ENCODE assay signal across 8 cellular contexts in the genomic region with DNA sequence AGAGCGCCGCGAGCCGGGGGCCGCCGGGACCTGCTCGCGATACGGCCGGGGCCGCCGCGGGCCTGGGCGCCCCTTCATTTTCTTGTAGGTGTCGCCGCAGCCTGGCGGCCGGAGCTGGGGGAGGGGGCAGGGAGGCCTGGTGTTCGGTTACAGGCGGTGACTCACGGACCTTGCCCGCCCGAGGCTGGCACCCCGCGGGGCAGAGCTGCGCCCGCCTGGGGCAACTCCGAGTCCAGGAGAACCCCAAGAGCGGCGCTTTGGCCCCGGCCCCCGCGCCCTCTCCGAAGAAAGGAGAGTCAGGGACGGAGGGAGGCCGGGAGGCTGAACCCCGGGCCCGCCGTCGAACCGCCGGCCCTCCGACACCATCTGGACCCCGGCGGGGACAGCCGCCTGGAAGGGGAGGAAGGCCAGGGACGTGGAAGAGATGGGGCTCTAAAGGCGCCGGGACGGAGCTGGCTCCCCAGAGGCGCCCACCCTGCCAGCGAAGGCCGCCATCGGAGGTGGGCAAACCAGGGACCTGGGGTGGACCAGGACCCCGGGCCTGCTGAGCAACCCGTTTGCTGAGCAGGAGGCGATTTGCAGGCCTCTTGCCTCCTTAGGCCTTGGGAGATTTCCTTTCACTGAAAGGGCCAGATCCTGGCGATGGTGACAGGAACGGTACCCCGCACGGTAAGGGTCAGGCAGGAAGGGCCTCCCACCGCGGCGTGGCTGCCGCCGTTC.
DNase-seq lines count a peak whose midpoint lies in the region; ATAC-seq and TF ChIP-seq lines count a peak whose summit lies in the region.

No MANE protein-coding gene starts in this region.

- no peaks in the 10 kb centered on the region for H3K27me3 ChIP-seq in brain microvascular endothelial cell (replicated peaks)

- TF ChIP-seq CTCF in brain microvascular endothelial cell (IDR thresholded peaks at IDR 0.05; ENCODE audit: low read depth, low read length, missing control alignments) (no peak), retinal pigment epithelial cell (conservative IDR thresholded peaks at IDR 0.05; ENCODE audit: low read depth, low read length) (no peak)

- H3K9me3 ChIP-seq in iPS-18c (ENCODE audit: control insufficient read depth, insufficient read depth, low read length), result no peaks in the 10 kb centered on the region

- H3K4me3 ChIP-seq in brain microvascular endothelial cell (ENCODE audit: low read depth, low read length) (peak overlapping the region; percentile 80), iPS-18c (ENCODE audit: insufficient read depth, low read depth, low read length) (peak overlapping the region; percentile 74), retinal pigment epithelial cell (ENCODE audit: low read length) (peak overlapping the region; percentile 81)

- no peak for ATAC-seq in GM18909 (IDR thresholded peaks at IDR 0.05; ENCODE audit: poor library complexity, unreplicated experiment)

- no peaks in the 10 kb centered on the region for H3K36me3 ChIP-seq in brain microvascular endothelial cell (replicated peaks)

- DNase-seq in activated gamma-delta T cell treated with Interleukin-2 at 50 U/mL for 16 hours, result peak; percentile 19
- no peak for DNase-seq in activated gamma-delta T cell (lab: John Stamatoyannopoulos, UW)
- peak; percentile 21 for DNase-seq in NCI-H526 treated with DMSO at 0.1 percent for 48 hours (lab: John Stamatoyannopoulos, UW)
- peak; percentile 67 for DNase-seq in brain microvascular endothelial cell
- peak; percentile 66 for DNase-seq in retinal pigment epithelial cell (ENCODE audit: low read depth)
- DNase-seq in GOT3 (lab: John Stamatoyannopoulos, UW), result no peak

- in situ Hi-C loops in brain microvascular endothelial cell (cut with HindIII; ENCODE audit: low pct_ligation_motif_present, low sequenced_read_pairs), result no loop called here

- peak overlapping the region; percentile 84 for H3K27ac ChIP-seq in brain microvascular endothelial cell

Comparison
In these comparisons a context has a peak if more than half of its experiments do, and no peak if none do; other contexts are left out.
1. DNase-seq: peak in activated gamma-delta T cell treated with Interleukin-2 at 50 U/mL for 16 hours (single experiment), NCI-H526 treated with DMSO at 0.1 percent for 48 hours (single experiment), brain microvascular endothelial cell (single experiment) and retinal pigment epithelial cell (single experiment); none in activated gamma-delta T cell (single experiment) and GOT3 (single experiment).
2. Peak in every context shown above with its lines, with median percentiles within 50 percentile points of each other: H3K4me3 ChIP-seq.